ENCODE assay signal across 1 cellular context in the genomic region with DNA sequence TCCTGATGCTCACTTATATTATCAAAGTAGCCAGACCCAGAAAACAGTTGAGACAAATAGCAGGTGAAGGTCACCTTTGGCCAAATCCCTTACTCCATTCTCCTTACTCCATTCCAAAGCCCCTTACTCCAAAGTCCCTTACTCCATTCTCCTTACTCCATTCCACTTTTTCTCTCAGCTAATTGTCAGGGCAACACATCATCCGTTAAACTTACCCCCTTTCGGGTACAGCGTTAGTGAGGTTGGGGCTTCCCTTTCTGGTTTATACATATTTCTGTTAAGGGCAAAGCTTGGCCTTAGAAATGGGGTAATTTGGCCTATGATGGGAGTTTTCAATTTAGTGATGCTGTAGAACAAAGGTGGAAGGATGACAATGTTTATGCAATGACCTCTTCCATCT.
TF ChIP-seq lines count a peak whose summit lies in the region.

No MANE protein-coding gene starts in this region.

TF ChIP-seq in WTC11, 78 proteins besides CTCF, POLR2A, EP300 and RAD21:
- TF ChIP-seq, protein P1, sequence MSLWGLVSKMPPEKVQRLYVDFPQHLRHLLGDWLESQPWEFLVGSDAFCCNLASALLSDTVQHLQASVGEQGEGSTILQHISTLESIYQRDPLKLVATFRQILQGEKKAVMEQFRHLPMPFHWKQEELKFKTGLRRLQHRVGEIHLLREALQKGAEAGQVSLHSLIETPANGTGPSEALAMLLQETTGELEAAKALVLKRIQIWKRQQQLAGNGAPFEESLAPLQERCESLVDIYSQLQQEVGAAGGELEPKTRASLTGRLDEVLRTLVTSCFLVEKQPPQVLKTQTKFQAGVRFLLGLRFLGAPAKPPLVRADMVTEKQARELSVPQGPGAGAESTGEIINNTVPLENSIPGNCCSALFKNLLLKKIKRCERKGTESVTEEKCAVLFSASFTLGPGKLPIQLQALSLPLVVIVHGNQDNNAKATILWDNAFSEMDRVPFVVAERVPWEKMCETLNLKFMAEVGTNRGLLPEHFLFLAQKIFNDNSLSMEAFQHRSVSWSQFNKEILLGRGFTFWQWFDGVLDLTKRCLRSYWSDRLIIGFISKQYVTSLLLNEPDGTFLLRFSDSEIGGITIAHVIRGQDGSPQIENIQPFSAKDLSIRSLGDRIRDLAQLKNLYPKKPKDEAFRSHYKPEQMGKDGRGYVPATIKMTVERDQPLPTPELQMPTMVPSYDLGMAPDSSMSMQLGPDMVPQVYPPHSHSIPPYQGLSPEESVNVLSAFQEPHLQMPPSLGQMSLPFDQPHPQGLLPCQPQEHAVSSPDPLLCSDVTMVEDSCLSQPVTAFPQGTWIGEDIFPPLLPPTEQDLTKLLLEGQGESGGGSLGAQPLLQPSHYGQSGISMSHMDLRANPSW (CRISPR knock-in tag; conservative IDR thresholded peaks at IDR 0.05; ENCODE audit: low read depth) = no peak
- TF ChIP-seq TEAD4 (CRISPR knock-in tag; IDR thresholded peaks at IDR 0.05) = no peak
- TF ChIP-seq FOXK1 (CRISPR knock-in tag; IDR thresholded peaks at IDR 0.05) = no peak
- no peak for TF ChIP-seq ELF4 (CRISPR knock-in tag; IDR thresholded peaks at IDR 0.05; ENCODE audit: low read depth)
- TF ChIP-seq, protein P2, sequence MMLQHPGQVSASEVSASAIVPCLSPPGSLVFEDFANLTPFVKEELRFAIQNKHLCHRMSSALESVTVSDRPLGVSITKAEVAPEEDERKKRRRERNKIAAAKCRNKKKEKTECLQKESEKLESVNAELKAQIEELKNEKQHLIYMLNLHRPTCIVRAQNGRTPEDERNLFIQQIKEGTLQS (CRISPR knock-in tag; conservative IDR thresholded peaks at IDR 0.05) = no peak
- TF ChIP-seq ZNF317 (CRISPR knock-in tag; IDR thresholded peaks at IDR 0.05; ENCODE audit: borderline replicate concordance, low read depth) = peak; percentile 96
